In the genomic region with DNA sequence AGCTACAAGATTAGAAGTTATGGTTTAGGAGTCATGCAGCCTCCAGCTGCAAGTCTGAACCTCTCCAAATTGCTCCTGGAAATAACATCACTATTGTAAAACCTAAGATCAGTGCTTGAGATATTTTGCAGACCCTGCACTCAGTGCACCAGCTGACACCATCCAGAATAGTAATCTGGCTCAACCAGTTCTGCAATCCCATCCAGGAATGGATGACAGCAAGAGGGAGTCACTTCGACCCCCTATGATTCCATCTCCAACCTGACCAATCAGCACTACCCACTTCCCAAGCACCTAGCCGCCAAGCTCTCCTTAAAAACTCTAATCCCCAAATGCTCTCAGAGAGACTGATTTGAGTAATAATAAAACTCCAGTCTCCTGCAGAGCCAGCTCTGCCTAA, we compare ENCODE assay signal across 22 cellular contexts. TPM values are rescaled to one million over a fixed set of nuclear protein-coding genes. Genes with fewer than 3 reads are reported as not detected.
"Had no signal": no experiment of that assay in that cellular context is flagged by ENCODE, and none has a peak within 500 bp of the region (broad histone marks: within the 10 kb centered on the region; RNA-seq: fewer than 3 reads in every experiment).

No MANE protein-coding gene starts in this region.

- H3K27ac ChIP-seq: colonic mucosa, heart left ventricle, psoas muscle, right lobe of liver, tibial artery, upper lobe of left lung, uterus had no signal

- H3K4me3 Mint-ChIP-seq: immature natural killer cell; nephron; stimulated activated effector memory CD8-positive, alpha-beta T cell treated with anti-CD3 and anti-CD28 coated beads, Interleukin-12 subunit alpha, Interleukin-12 subunit beta, amount 100 ng/mL, for 72 hours; stimulated activated naive CD8-positive, alpha-beta T cell treated with anti-CD3 and anti-CD28 coated beads, Interleukin-15, Interleukin-2, amounts not matched to agents 100 ng/mL and 50 ng/mL, for 24 hours had no signal

- H3K9me3 ChIP-seq: colonic mucosa, heart left ventricle, psoas muscle, right lobe of liver, tibial artery, upper lobe of left lung, uterus had no signal

- H3K4me1 ChIP-seq: colonic mucosa, heart left ventricle, psoas muscle, right lobe of liver, tibial artery, upper lobe of left lung, uterus had no signal

- H3K27ac Mint-ChIP-seq: immature natural killer cell; nephron; stimulated activated effector memory CD8-positive, alpha-beta T cell treated with anti-CD3 and anti-CD28 coated beads, Interleukin-12 subunit alpha, Interleukin-12 subunit beta, amount 100 ng/mL, for 72 hours; stimulated activated naive CD8-positive, alpha-beta T cell treated with anti-CD3 and anti-CD28 coated beads, Interleukin-15, Interleukin-2, amounts not matched to agents 100 ng/mL and 50 ng/mL, for 24 hours had no signal

- H3K4me3 ChIP-seq: colonic mucosa, heart left ventricle, psoas muscle, right lobe of liver, tibial artery, upper lobe of left lung, uterus had no signal

- H3K4me1 Mint-ChIP-seq: nephron had no signal

- H3K36me3 Mint-ChIP-seq: immature natural killer cell; naive B cell; stimulated activated effector memory CD8-positive, alpha-beta T cell treated with anti-CD3 and anti-CD28 coated beads, Interleukin-12 subunit alpha, Interleukin-12 subunit beta, amount 100 ng/mL, for 72 hours had no signal

- H3K9me3 Mint-ChIP-seq: immature natural killer cell; naive B cell; nephron; stimulated activated effector memory CD8-positive, alpha-beta T cell treated with anti-CD3 and anti-CD28 coated beads, Interleukin-12 subunit alpha, Interleukin-12 subunit beta, amount 100 ng/mL, for 72 hours; stimulated activated naive CD8-positive, alpha-beta T cell treated with anti-CD3 and anti-CD28 coated beads, Interleukin-15, Interleukin-2, amounts not matched to agents 100 ng/mL and 50 ng/mL, for 24 hours had no signal

- H3K27me3 ChIP-seq: colonic mucosa, heart left ventricle, right lobe of liver, tibial artery, upper lobe of left lung, uterus had no signal

- DNase-seq: colonic mucosa; dermis blood vessel endothelial cell; foreskin melanocyte; heart left ventricle; hippocampal formation; immature natural killer cell; kidney; left cardiac atrium; left ventricle myocardium superior; mesendoderm; naive B cell; psoas muscle; retina; right lobe of liver; stimulated activated CD4-positive, alpha-beta T cell treated with anti-CD3 and anti-CD28 coated beads, Interleukin-4, amount 100 ng/mL, for 1 hour; stimulated activated CD8-positive, alpha-beta memory T cell treated with anti-CD3 and anti-CD28 coated beads, Interleukin-4, amount 100 ng/mL, for 48 hours; tibial artery; upper lobe of left lung; uterus had no signal

- ATAC-seq: heart left ventricle, left cardiac atrium, left ventricle myocardium superior, psoas muscle, right lobe of liver had no signal

- H3K36me3 ChIP-seq: colonic mucosa, heart left ventricle, right lobe of liver, tibial artery, upper lobe of left lung, uterus had no signal

RNA-seq across cellular contexts. Expression of gene NR4A3, which starts 37.9 kb away (rescaled TPM):
- total RNA-seq: dermis blood vessel endothelial cell had no signal
